ENCODE assay signal across 22 cellular contexts in the genomic region with DNA sequence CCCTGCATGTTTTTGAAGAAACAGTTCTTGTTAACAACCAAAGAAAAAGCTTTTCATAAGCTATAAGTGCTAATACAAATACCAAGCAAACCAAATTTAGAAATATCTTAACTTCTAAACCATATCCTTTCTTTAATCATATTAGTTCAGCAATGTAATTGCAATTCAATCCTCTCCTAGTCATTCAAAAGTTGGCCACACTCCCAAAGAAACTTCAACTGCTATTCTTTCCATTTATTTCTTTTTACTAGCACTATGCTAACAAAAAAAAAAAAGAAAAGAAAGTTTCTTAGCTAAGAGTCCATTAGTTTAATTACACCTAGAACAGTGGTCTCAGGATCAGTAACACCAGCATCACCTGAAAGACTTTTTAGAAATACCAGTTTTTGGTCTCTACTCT.
DNase-seq lines count a peak whose midpoint lies in the region; ATAC-seq, FAIRE-seq and TF ChIP-seq lines count a peak whose summit lies in the region.
"Had no signal": no experiment of that assay in that cellular context is flagged by ENCODE, and none has a peak within 500 bp of the region (broad histone marks: within the 10 kb centered on the region; RNA-seq: fewer than 3 reads in every experiment).

No MANE protein-coding gene starts in this region.

- no peaks in the 10 kb centered on the region for H3K9me3 ChIP-seq in A673 (ENCODE audit: low read depth, low read length, poor library complexity, severe bottlenecking)
- no peaks in the 10 kb centered on the region for H3K9me3 ChIP-seq in SK-N-MC (ENCODE audit: low read depth, low read length)
- peaks cover 16% of the 10 kb centered on the region for H3K9me3 ChIP-seq in endodermal cell (ENCODE audit: control insufficient read depth, low read length)
- no peaks in the 10 kb centered on the region for H3K9me3 ChIP-seq in pancreas
- H3K9me3 ChIP-seq: Peyer's patch, SJSA1 had no signal

- TF ChIP-seq CTCF in A673 (conservative IDR thresholded peaks at IDR 0.05; ENCODE audit: low read depth, low read length) (no peak), endodermal cell (conservative IDR thresholded peaks at IDR 0.05) (peak; percentile 10), mesothelial cell of epicardium (IDR thresholded peaks at IDR 0.05; ENCODE audit: unreplicated experiment) (no peak), pancreas (IDR thresholded peaks at IDR 0.05) (no peak)

- H3K4me3 ChIP-seq in A673 (ENCODE audit: low read depth, low read length, poor library complexity, severe bottlenecking), result peak overlapping the region; percentile 12
- no peak overlapping the region for H3K4me3 ChIP-seq in SK-N-MC
- no peak overlapping the region for H3K4me3 ChIP-seq in endodermal cell (ENCODE audit: low read length)
- no peak overlapping the region for H3K4me3 ChIP-seq in pancreas
- H3K4me3 ChIP-seq: GM12878, GM23338, Peyer's patch, SJSA1 had no signal

- ATAC-seq in GM21619 (IDR thresholded peaks at IDR 0.05; ENCODE audit: unreplicated experiment) (no peak), HG03175 (IDR thresholded peaks at IDR 0.05; ENCODE audit: unreplicated experiment) (no peak), HG02938 (IDR thresholded peaks at IDR 0.05; ENCODE audit: unreplicated experiment) (no peak), pancreas (no peak)
- ATAC-seq: GM12878, GM23338, HCT116 had no signal

- H3K27ac Mint-ChIP-seq in endodermal cell, result no peak overlapping the region
- peak overlapping the region; percentile 8 for H3K27ac Mint-ChIP-seq in mesothelial cell of epicardium
- H3K27ac Mint-ChIP-seq: CD4-positive, alpha-beta memory T cell; GM23338 had no signal

- peaks cover 6% of the 10 kb centered on the region for H3K4me1 Mint-ChIP-seq in endodermal cell
- H3K4me1 Mint-ChIP-seq in mesothelial cell of epicardium, result peaks cover 79% of the 10 kb centered on the region

- BruUV-seq in A673 (replicated peaks; lab: Mats Ljungman, UMichigan), result no TSS peak

- POLR2A ChIA-PET in A673 (lab: Charles Lee; ENCODE audit: low non-redundant PET), result no interaction called here

- FAIRE-seq in pancreas (lab: Jason Lieb, UNC), result no peak
- FAIRE-seq: GM12878 had no signal

- H3K36me3 Mint-ChIP-seq in endodermal cell (ENCODE audit: low read depth) (no peaks in the 10 kb centered on the region), mesothelial cell of epicardium (no peaks in the 10 kb centered on the region)

- CTCF ChIA-PET in A673 (lab: Charles Lee), result no interaction called here

- intact Hi-C loops in A673 (cut with micrococcal nuclease; ENCODE audit: unreplicated experiment), result no loop called here
- intact Hi-C loops in pancreas (cut with DNase I), result no loop called here

- H3K9ac ChIP-seq in SK-N-MC (ENCODE audit: insufficient read length) (no peak overlapping the region), endodermal cell (ENCODE audit: extremely low read depth, low read length, poor library complexity, severe bottlenecking) (no peak overlapping the region)

- H3K4me1 ChIP-seq in A673 (ENCODE audit: insufficient read depth, low read length, poor library complexity, severe bottlenecking), result peaks cover 31% of the 10 kb centered on the region
- H3K4me1 ChIP-seq in endodermal cell (ENCODE audit: control insufficient read depth, insufficient read depth, low read length), result no peaks in the 10 kb centered on the region
- H3K4me1 ChIP-seq in pancreas, result no peaks in the 10 kb centered on the region
- H3K4me1 ChIP-seq: SJSA1 had no signal

- DNase-seq in A673 (ENCODE audit: low spot score), result peak; percentile 3
- DNase-seq in SK-N-MC (ENCODE audit: low read depth, low spot score), result no peak
- no peak for DNase-seq in endodermal cell
- DNase-seq in mesothelial cell of epicardium (ENCODE audit: low spot score in 2 of 2, unreplicated experiment in 2 of 2), result no peak
- DNase-seq in pancreas, result no peak
- DNase-seq: CD4-positive, alpha-beta memory T cell; DMS53; EL; NCI-H1048; NCI-H1436 treated with DMSO at 0.1 percent for 48 hours; NCI-H2029; NCI-H2171; NCI-H526 treated with DMSO at 0.1 percent for 48 hours; Peyer's patch had no signal

- H3K9me3 Mint-ChIP-seq in endodermal cell, result no peaks in the 10 kb centered on the region
- no peaks in the 10 kb centered on the region for H3K9me3 Mint-ChIP-seq in mesothelial cell of epicardium
- H3K9me3 Mint-ChIP-seq: GM23338 had no signal

- no peaks in the 10 kb centered on the region for H3K36me3 ChIP-seq in A673 (ENCODE audit: insufficient read depth, low read length, poor library complexity, severe bottlenecking)
- no peaks in the 10 kb centered on the region for H3K36me3 ChIP-seq in SK-N-MC (ENCODE audit: insufficient read depth, low read length)
- H3K36me3 ChIP-seq in endodermal cell (ENCODE audit: control insufficient read depth, insufficient read depth, low read length), result no peaks in the 10 kb centered on the region
- H3K36me3 ChIP-seq in pancreas, result no peaks in the 10 kb centered on the region
- H3K36me3 ChIP-seq: Peyer's patch, SJSA1 had no signal

- H3K4me3 Mint-ChIP-seq in endodermal cell, result no peak overlapping the region
- no peak overlapping the region for H3K4me3 Mint-ChIP-seq in mesothelial cell of epicardium
- H3K4me3 Mint-ChIP-seq: CD4-positive, alpha-beta memory T cell; GM23338 had no signal

- no peaks in the 10 kb centered on the region for H3K27me3 Mint-ChIP-seq in endodermal cell (ENCODE audit: insufficient read depth)
- no peaks in the 10 kb centered on the region for H3K27me3 Mint-ChIP-seq in mesothelial cell of epicardium (ENCODE audit: low read depth)
- H3K27me3 Mint-ChIP-seq: CD4-positive, alpha-beta memory T cell had no signal

- H3K27ac ChIP-seq in A673 (ENCODE audit: low read depth, low read length, poor library complexity, severe bottlenecking), result no peak overlapping the region
- peak overlapping the region; percentile 44; the same call in 1 of the 2 replicates for H3K27ac ChIP-seq in SK-N-MC
- H3K27ac ChIP-seq in endodermal cell (ENCODE audit: low read depth, low read length), result no peak overlapping the region
- H3K27ac ChIP-seq in pancreas, result no peak overlapping the region
- H3K27ac ChIP-seq: HL-60, Peyer's patch, SJSA1 had no signal

- no peaks in the 10 kb centered on the region for H3K27me3 ChIP-seq in A673 (replicated peaks; ENCODE audit: insufficient read depth, low read depth, low read length, poor library complexity)
- H3K27me3 ChIP-seq in endodermal cell (ENCODE audit: control insufficient read depth, insufficient read depth, low read length, poor library complexity, severe bottlenecking), result no peaks in the 10 kb centered on the region
- H3K27me3 ChIP-seq in pancreas, result no peaks in the 10 kb centered on the region
- H3K27me3 ChIP-seq: Peyer's patch, SJSA1 had no signal
